9 cellular contexts compared by ENCODE assay signal in the genomic region with DNA sequence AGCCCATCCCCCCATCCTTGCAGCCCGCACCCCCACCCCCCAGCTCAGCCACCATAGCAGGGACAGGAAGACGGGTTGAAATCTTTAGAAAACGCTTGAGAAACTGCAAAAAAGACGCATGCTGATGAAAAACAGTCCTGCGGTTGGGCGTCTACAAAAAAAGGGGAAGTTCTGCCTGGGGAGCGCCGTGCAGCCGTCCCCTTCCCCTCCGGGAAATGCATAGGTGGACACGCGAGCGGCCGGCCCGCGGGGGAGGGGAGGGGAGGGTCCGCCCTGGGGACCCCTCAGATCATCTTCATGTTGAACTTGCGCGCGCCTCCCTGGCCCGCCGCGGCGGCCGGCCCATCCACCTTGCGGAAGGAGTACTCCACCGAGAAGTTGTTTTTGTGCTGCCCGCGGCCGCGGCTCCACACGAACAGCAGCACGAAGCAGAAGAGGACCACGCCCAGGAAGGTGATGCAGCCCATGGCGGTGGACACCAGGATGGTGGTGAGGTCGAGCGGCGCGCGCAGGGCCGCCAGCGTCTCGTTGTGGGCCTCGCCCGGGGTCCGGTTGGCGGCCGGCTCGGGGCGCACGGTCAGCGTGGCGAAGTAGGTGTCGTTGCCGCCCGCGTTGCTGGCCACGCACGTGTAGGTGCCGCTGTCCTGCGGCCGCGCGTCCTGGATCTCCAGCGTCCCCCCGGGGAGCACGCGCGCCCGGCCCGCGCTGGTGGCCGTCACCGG. TPM values are rescaled to one million over a fixed set of nuclear protein-coding genes. Genes with fewer than 3 reads are reported as not detected.
A peak's percentile ranks its signal among the peaks of the same experiment; 100 is the strongest.
DNase-seq lines count a peak whose midpoint lies in the region; ATAC-seq and TF ChIP-seq lines count a peak whose summit lies in the region.
"Had no signal": no experiment of that assay in that cellular context is flagged by ENCODE, and none has a peak within 500 bp of the region (broad histone marks: within the 10 kb centered on the region; RNA-seq: fewer than 3 reads in every experiment).

No MANE protein-coding gene starts in this region.

- H4K20me1 ChIP-seq in hepatocyte (ENCODE audit: insufficient read depth, poor library complexity, severe bottlenecking): peaks cover 3% of the 10 kb centered on the region

- no peaks in the 10 kb centered on the region for H3K36me3 ChIP-seq in hepatocyte (replicated peaks; ENCODE audit: insufficient read depth, low read depth)

- ATAC-seq in HG02981 (IDR thresholded peaks at IDR 0.05; ENCODE audit: unreplicated experiment): no peak
- no peak for ATAC-seq in GM18909 (IDR thresholded peaks at IDR 0.05; ENCODE audit: poor library complexity, unreplicated experiment)

- H2AFZ ChIP-seq in hepatocyte: no peak overlapping the region

- peak overlapping the region; percentile 80 for H3K4me2 ChIP-seq in hepatocyte

- H3K27me3 ChIP-seq in hepatocyte: peaks cover 80% of the 10 kb centered on the region

- H3K9me3 ChIP-seq in hepatocyte (ENCODE audit: low read depth): no peaks in the 10 kb centered on the region

- WGBS in hepatocyte (ENCODE audit: low lambda C conversion rate, missing lambda C conversion rate): 4% methylated on average over 58 of the region's 74 CpGs

- no peaks in the 10 kb centered on the region for H3K9me2 ChIP-seq in hepatocyte (replicated peaks; ENCODE audit: insufficient read depth)

- TF ChIP-seq CTCF in GM12864 (IDR thresholded peaks at IDR 0.05; ENCODE audit: low read depth, low read length, missing control alignments) (no peak), hepatocyte (IDR thresholded peaks at IDR 0.05; ENCODE audit: poor library complexity) (no peak)

- H3K4me3 ChIP-seq in GM12864 (ENCODE audit: low read depth, low read length) (peak overlapping the region; percentile 63), hepatocyte (no peak overlapping the region)

- DNase-seq in GM12864 (ENCODE audit: low read depth) (peak; percentile 72), MV-4-11 (lab: John Stamatoyannopoulos, UW) (peak; percentile 97), activated T-helper 1 cell treated with Interleukin-2 at 50 U/mL for 16 hours (ENCODE audit: low read depth) (peak; percentile 61), hepatocyte (ENCODE audit: low spot score) (no peak)
- peak; percentile 28 to 77 (median 60) for DNase-seq in stimulated activated naive CD4-positive, alpha-beta T cell (lab: John Stamatoyannopoulos, UW)
- DNase-seq in effector CD8-positive, alpha-beta T cell (lab: John Stamatoyannopoulos, UW): no peak

- no peak overlapping the region for H3K27ac ChIP-seq in hepatocyte

- no peaks in the 10 kb centered on the region for H3K79me2 ChIP-seq in hepatocyte

- H3K4me1 ChIP-seq in hepatocyte (ENCODE audit: insufficient read depth): peaks cover 15% of the 10 kb centered on the region

RNA-seq across cellular contexts. Expression of gene PEAK3, which starts 7.9 kb away (rescaled TPM):
- total RNA-seq in hepatocyte: not detected in 2 replicates
- 0.15 and 0.57 TPM in 2 replicates for polyA plus RNA-seq in hepatocyte
- total RNA-seq: NCI-H460 had no signal

RNA-seq across cellular contexts. Expression of gene LINGO3, which starts 18.1 kb away (rescaled TPM):
- not detected in 2 replicates for total RNA-seq in hepatocyte
- not detected in 2 replicates for polyA plus RNA-seq in hepatocyte

RNA-seq across cellular contexts. Expression of gene JSRP1, which starts 33.7 kb away (rescaled TPM):
- total RNA-seq in hepatocyte: 0.30 TPM in 1 of 2 replicates, not detected in the other
- polyA plus RNA-seq in hepatocyte: 0.91 and 0.93 TPM in 2 replicates
- total RNA-seq: NCI-H460 had no signal

RNA-seq across cellular contexts. Expression of gene LSM7, which starts 38.5 kb away (rescaled TPM):
- 162 and 190 TPM in 2 replicates for total RNA-seq in hepatocyte
- 150 and 151 TPM in 2 replicates for polyA plus RNA-seq in hepatocyte

RNA-seq across cellular contexts. Expression of gene SPPL2B, which starts 38.6 kb away (rescaled TPM):
- total RNA-seq in hepatocyte: 27.4 and 40.9 TPM in 2 replicates
- 87.7 and 135 TPM in 2 replicates for polyA plus RNA-seq in hepatocyte

Comparison
In these comparisons a context has a peak if more than half of its experiments do, and no peak if none do; other contexts are left out.
1. DNase-seq: peak in GM12864 (single experiment), MV-4-11 (single experiment), activated T-helper 1 cell treated with Interleukin-2 at 50 U/mL for 16 hours (single experiment) and stimulated activated naive CD4-positive, alpha-beta T cell (6 of 6); none in hepatocyte (single experiment) and effector CD8-positive, alpha-beta T cell (single experiment).